ENCODE assay signal across 1 cellular context in the genomic region with DNA sequence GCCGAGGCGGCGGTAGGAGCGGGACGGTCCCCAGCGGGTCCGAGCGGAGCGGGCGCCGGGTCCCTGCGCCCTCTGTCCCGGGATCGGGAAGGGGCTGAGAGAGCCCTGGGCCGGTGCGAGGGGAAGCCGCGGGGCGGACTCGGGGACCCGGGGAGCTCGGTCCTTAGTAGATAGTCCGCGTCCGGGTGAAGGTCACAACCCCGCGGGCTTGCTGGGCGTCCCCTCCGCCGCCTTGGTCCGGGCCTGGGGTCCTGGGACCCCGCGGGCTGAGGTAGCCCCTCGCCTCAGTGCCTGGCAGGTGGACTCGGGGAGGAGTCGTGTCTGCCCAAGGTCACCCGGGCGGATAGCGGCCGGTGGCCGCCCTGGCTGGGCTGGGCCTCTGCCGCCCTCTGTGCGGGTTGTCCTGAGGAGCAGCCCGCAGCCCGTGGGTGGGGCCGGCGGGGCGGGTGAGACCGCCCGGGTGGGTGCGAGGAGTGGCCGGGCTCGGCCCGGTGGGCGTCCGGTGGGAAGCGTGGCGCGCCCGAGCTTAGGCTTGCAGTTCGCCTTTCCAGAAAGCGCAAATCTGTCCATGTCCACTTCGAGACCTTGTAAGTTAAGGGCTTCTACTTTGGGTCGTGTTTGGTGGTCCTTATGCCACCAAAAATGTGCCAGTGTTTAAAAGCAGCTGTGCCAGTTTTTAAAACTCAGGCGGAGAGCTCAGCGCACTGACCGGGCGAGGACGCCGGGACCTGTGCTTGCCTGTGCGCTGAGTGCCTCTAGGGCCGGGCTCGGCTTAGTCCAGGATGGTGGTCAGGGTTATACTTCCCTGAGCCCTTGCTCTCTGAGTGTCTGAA.
TF ChIP-seq lines count a peak whose summit lies in the region.

No MANE protein-coding gene starts in this region.

TF ChIP-seq in HepG2, 621 proteins besides CTCF, POLR2A, EP300 and RAD21 (continued from another document):
- TF ChIP-seq MED13 (CRISPR knock-in tag; IDR thresholded peaks at IDR 0.05) (0 out of 2 replicates have a peak, but pooled peaks have one; percentile 21), ZNF24 (IDR thresholded peaks at IDR 0.05) (no peak), RFX1 (IDR thresholded peaks at IDR 0.05) (no peak), POLR2AphosphoS2 (IDR thresholded peaks at IDR 0.05; ENCODE audit: low read depth, low read length) (no peak), ZBTB21 (CRISPR knock-in tag; IDR thresholded peaks at IDR 0.05) (no peak), JDP2 (CRISPR knock-in tag; IDR thresholded peaks at IDR 0.05; ENCODE audit: borderline replicate concordance) (no peak)
- TF ChIP-seq, protein P1, sequence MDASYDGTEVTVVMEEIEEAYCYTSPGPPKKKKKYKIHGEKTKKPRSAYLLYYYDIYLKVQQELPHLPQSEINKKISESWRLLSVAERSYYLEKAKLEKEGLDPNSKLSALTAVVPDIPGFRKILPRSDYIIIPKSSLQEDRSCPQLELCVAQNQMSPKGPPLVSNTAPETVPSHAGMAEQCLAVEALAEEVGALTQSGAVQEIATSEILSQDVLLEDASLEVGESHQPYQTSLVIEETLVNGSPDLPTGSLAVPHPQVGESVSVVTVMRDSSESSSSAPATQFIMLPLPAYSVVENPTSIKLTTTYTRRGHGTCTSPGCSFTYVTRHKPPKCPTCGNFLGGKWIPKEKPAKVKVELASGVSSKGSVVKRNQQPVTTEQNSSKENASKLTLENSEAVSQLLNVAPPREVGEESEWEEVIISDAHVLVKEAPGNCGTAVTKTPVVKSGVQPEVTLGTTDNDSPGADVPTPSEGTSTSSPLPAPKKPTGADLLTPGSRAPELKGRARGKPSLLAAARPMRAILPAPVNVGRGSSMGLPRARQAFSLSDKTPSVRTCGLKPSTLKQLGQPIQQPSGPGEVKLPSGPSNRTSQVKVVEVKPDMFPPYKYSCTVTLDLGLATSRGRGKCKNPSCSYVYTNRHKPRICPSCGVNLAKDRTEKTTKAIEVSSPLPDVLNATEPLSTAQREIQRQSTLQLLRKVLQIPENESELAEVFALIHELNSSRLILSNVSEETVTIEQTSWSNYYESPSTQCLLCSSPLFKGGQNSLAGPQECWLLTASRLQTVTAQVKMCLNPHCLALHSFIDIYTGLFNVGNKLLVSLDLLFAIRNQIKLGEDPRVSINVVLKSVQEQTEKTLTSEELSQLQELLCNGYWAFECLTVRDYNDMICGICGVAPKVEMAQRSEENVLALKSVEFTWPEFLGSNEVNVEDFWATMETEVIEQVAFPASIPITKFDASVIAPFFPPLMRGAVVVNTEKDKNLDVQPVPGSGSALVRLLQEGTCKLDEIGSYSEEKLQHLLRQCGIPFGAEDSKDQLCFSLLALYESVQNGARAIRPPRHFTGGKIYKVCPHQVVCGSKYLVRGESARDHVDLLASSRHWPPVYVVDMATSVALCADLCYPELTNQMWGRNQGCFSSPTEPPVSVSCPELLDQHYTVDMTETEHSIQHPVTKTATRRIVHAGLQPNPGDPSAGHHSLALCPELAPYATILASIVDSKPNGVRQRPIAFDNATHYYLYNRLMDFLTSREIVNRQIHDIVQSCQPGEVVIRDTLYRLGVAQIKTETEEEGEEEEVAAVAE (CRISPR knock-in tag; IDR thresholded peaks at IDR 0.05; ENCODE audit: borderline replicate concordance), result no peak
